Comparison of ENCODE assay signal across 11 cellular contexts in genomic region chr1:56374026-56374974, GRCh38.
DNase-seq lines count a peak whose midpoint lies in the region; FAIRE-seq and TF ChIP-seq lines count a peak whose summit lies in the region.
"Had no signal": no experiment of that assay in that cellular context is flagged by ENCODE, and none has a peak within 500 bp of the region (broad histone marks: within the 10 kb centered on the region; RNA-seq: fewer than 3 reads in every experiment).

No MANE protein-coding gene starts in this region.

- FAIRE-seq in D721Med (lab: Jason Lieb, UNC), result no peak

- in situ Hi-C loops in GM13976 (cut with MboI; ENCODE audit: low sequenced_read_pairs, unreplicated experiment), result no loop called here

- TF ChIP-seq CTCF in GM13976 (IDR thresholded peaks at IDR 0.05; ENCODE audit: borderline replicate concordance, control extremely low read depth, extremely low read depth, insufficient read depth, missing control alignments), result no peak
- TF ChIP-seq CTCF in D721Med (IDR thresholded peaks at IDR 0.05; ENCODE audit: insufficient read depth, missing control alignments), result no peak

- peak overlapping the region; percentile 76 for H3K27ac ChIP-seq in skeletal muscle tissue (ENCODE audit: low read depth, low read length)
- H3K27ac ChIP-seq: coronary artery had no signal

- H3K9me3 ChIP-seq in NT2/D1 (ENCODE audit: insufficient read depth, low read length) (no peaks in the 10 kb centered on the region), skeletal muscle tissue (ENCODE audit: control insufficient read depth in 3 of 3, low read length in 3 of 3) (no peaks in the 10 kb centered on the region)

- DNase-seq in HS-27A (ENCODE audit: low read depth) (peak; percentile 35), NT2/D1 (ENCODE audit: low read depth, low spot score) (no peak), glomerular visceral epithelial cell (ENCODE audit: extremely low spot score) (peak; percentile 29), GM13976 (ENCODE audit: low spot score) (no peak), D721Med (ENCODE audit: insufficient read length, low spot score) (no peak)
- DNase-seq in activated CD4-positive, alpha-beta T cell treated with anti-CD3 and anti-CD28 coated beads for 1 hour, result no peak
- DNase-seq: activated gamma-delta T cell; H9; stimulated activated CD4-positive, alpha-beta T cell treated with anti-CD3 and anti-CD28 coated beads, Interleukin-15, amount 100 ng/mL, for 24 hours had no signal

- no peaks in the 10 kb centered on the region for H3K36me3 ChIP-seq in NT2/D1 (ENCODE audit: insufficient read depth, insufficient read length, low read length)
- no peaks in the 10 kb centered on the region for H3K36me3 ChIP-seq in skeletal muscle tissue (ENCODE audit: control insufficient read depth in 3 of 3, insufficient read depth in 3 of 3, low read length in 3 of 3)

- H3K4me3 ChIP-seq in NT2/D1 (ENCODE audit: insufficient read length, low read depth), result peak overlapping the region; percentile 18
- peak overlapping the region; percentile 60 to 79 (median 63) for H3K4me3 ChIP-seq in skeletal muscle tissue (ENCODE audit: low read length in 3 of 3)
- H3K4me3 ChIP-seq: coronary artery had no signal

- H3K4me1 ChIP-seq in NT2/D1 (ENCODE audit: insufficient read depth, insufficient read length) (peaks cover 17% of the 10 kb centered on the region), skeletal muscle tissue (ENCODE audit: control insufficient read depth in 3 of 3, insufficient read depth in 3 of 3, low read length in 3 of 3) (peaks cover 33 to 39% (median 38%) of the 10 kb centered on the region in 3 donors)

- H3K9ac ChIP-seq in NT2/D1 (ENCODE audit: insufficient read length, low read depth) (peak overlapping the region; percentile 12), skeletal muscle tissue (ENCODE audit: low read depth in 1 of 3, low read length in 3 of 3) (peak overlapping the region; percentile 61 to 75 (median 61))

- H3K27me3 ChIP-seq in NT2/D1 (ENCODE audit: insufficient read depth, insufficient read length), result no peaks in the 10 kb centered on the region
- H3K27me3 ChIP-seq in skeletal muscle tissue (ENCODE audit: control insufficient read depth in 3 of 3, insufficient read depth in 3 of 3, low read length in 3 of 3), result no peaks in the 10 kb centered on the region

Comparison
In these comparisons a context has a peak if more than half of its experiments do, and no peak if none do; other contexts are left out.
1. DNase-seq: peak in HS-27A (single experiment) and glomerular visceral epithelial cell (single experiment); none in NT2/D1 (single experiment), activated CD4-positive, alpha-beta T cell treated with anti-CD3 and anti-CD28 coated beads for 1 hour (single experiment), GM13976 (single experiment) and D721Med (single experiment).